Comparison of ENCODE assay signal across 9 cellular contexts in genomic region chr1:21278898-21279819, GRCh38. TPM values are rescaled to one million over a fixed set of nuclear protein-coding genes. Genes with fewer than 3 reads are reported as not detected.
A peak's percentile ranks its signal among the peaks of the same experiment; 100 is the strongest.
DNase-seq lines count a peak whose midpoint lies in the region; ATAC-seq, FAIRE-seq and TF ChIP-seq lines count a peak whose summit lies in the region.
"Had no signal": no experiment of that assay in that cellular context is flagged by ENCODE, and none has a peak within 500 bp of the region (broad histone marks: within the 10 kb centered on the region; RNA-seq: fewer than 3 reads in every experiment).

No MANE protein-coding gene starts in this region.

- H3K4me1 Mint-ChIP-seq in H9 = peaks cover 32 to 37% of the 10 kb centered on the region in 2 experiments
- peaks cover 42% of the 10 kb centered on the region for H3K4me1 Mint-ChIP-seq in activated naive CD8-positive, alpha-beta T cell treated with anti-CD3 and anti-CD28 coated beads for 36 hours

- H3K9me3 ChIP-seq in H9 (ENCODE audit: control insufficient read depth, low read depth, low read length) (no peaks in the 10 kb centered on the region), keratinocyte (ENCODE audit: control insufficient read depth, low read depth, low read length) (no peaks in the 10 kb centered on the region)

- no peak overlapping the region for H4K91ac ChIP-seq in H9 (ENCODE audit: insufficient read length, low read depth, low read length)

- no peak overlapping the region for H3K18ac ChIP-seq in H9 (ENCODE audit: insufficient read length, low read depth, low read length)

- peaks cover 0 to 10% of the 10 kb centered on the region in 2 experiments for H3K36me3 ChIP-seq in keratinocyte (ENCODE audit: control insufficient read depth in 2 of 2, extremely low read depth in 1 of 2, insufficient read depth in 2 of 2, low read length in 2 of 2)

- H3K23me2 ChIP-seq in H9 (ENCODE audit: insufficient read length, low read depth, low read length, poor library complexity, severe bottlenecking) = no peaks in the 10 kb centered on the region

- H3K27ac Mint-ChIP-seq in H9 = peak overlapping the region in 2 of 3 experiments; percentile 59 to 79; a peak in 2 of 7 replicates
- H3K27ac Mint-ChIP-seq in activated naive CD8-positive, alpha-beta T cell treated with anti-CD3 and anti-CD28 coated beads for 36 hours = peak overlapping the region; percentile 76

- H4K5ac ChIP-seq in H9 (ENCODE audit: insufficient read length, low read depth, low read length) = no peak overlapping the region

- no peak overlapping the region for H2BK20ac ChIP-seq in H9 (ENCODE audit: low read depth, low read length, poor library complexity, severe bottlenecking)

- H3K4me3 Mint-ChIP-seq in H9 = no peak overlapping the region
- H3K4me3 Mint-ChIP-seq in activated naive CD8-positive, alpha-beta T cell treated with anti-CD3 and anti-CD28 coated beads for 36 hours = no peak overlapping the region

- peaks cover 0 to 2% (median 0%) of the 10 kb centered on the region in 3 experiments; a peak in 3 of 7 replicates for H3K36me3 Mint-ChIP-seq in H9 (ENCODE audit: insufficient read depth in 1 of 3, low read depth in 3 of 3)
- peaks cover 29% of the 10 kb centered on the region for H3K36me3 Mint-ChIP-seq in activated naive CD8-positive, alpha-beta T cell treated with anti-CD3 and anti-CD28 coated beads for 36 hours

- H3K79me2 ChIP-seq in H9 (ENCODE audit: insufficient read depth, low read length) = no peaks in the 10 kb centered on the region
- H3K79me2 ChIP-seq in keratinocyte (ENCODE audit: control insufficient read depth, insufficient read depth, low read length) = no peaks in the 10 kb centered on the region

- H3K23ac ChIP-seq in H9 (ENCODE audit: insufficient read length, low read depth, low read length) = no peak overlapping the region

- H2BK120ac ChIP-seq in H9 (ENCODE audit: low read depth, low read length, poor library complexity, severe bottlenecking) = no peak overlapping the region

- no peak overlapping the region for H2AK5ac ChIP-seq in H9 (ENCODE audit: insufficient read length, low read length)

- DNase-seq in H9 (no peak), keratinocyte (ENCODE audit: low read depth, low spot score) (no peak), globus pallidus (ENCODE audit: low spot score) (no peak), SIG-M5 (lab: John Stamatoyannopoulos, UW) (no peak), NCI-H526 (lab: John Stamatoyannopoulos, UW) (no peak)
- DNase-seq in activated naive CD8-positive, alpha-beta T cell treated with anti-CD3 and anti-CD28 coated beads for 36 hours = no peak

- H3K79me1 ChIP-seq in H9 (ENCODE audit: insufficient read depth, low read depth, low read length, poor library complexity, severe bottlenecking) = no peaks in the 10 kb centered on the region

- H3K14ac ChIP-seq in H9 (ENCODE audit: insufficient read depth, low read length) = no peak overlapping the region; the same call in 1 of the 2 replicates

- dilution Hi-C loops in keratinocyte (cut with MboI; ENCODE audit: extremely low pct_ligation_motif_present, low sequenced_read_pairs) = no loop called here

- H3K4me2 ChIP-seq in H9 (ENCODE audit: insufficient read depth, insufficient read length, low read length) (no peak overlapping the region), keratinocyte (ENCODE audit: control insufficient read depth, extremely low read depth, insufficient read depth, low read depth, low read length) (peak overlapping the region; percentile 44)

- no peak overlapping the region for H3K56ac ChIP-seq in H9 (ENCODE audit: insufficient read length, low read depth, low read length)

- no peaks in the 10 kb centered on the region for H3K27me3 ChIP-seq in H9 (ENCODE audit: insufficient read depth, low read length)
- no peaks in the 10 kb centered on the region for H3K27me3 ChIP-seq in keratinocyte (ENCODE audit: control insufficient read depth, extremely low read depth, insufficient read depth, low read length)

- H3K27ac ChIP-seq in H9 (ENCODE audit: insufficient read length, low read depth, low read length) = no peak overlapping the region
- no peak overlapping the region for H3K27ac ChIP-seq in keratinocyte (ENCODE audit: control insufficient read depth, insufficient read depth, low read length)
- H3K27ac ChIP-seq in skin epidermis = peak overlapping the region in 20 of 21 experiments; percentile 14 to 94 (median 76)

- H3K4me1 ChIP-seq in H9 (ENCODE audit: insufficient read depth, low read length) = peaks cover 5% of the 10 kb centered on the region; the same call in 1 of the 2 replicates
- H3K4me1 ChIP-seq in keratinocyte (ENCODE audit: control insufficient read depth, extremely low read depth, insufficient read depth, low read length) = peaks cover 12% of the 10 kb centered on the region

- H3K9ac ChIP-seq in H9 (ENCODE audit: extremely low read depth, insufficient read length, low read length) = no peak overlapping the region
- no peak overlapping the region for H3K9ac ChIP-seq in keratinocyte (ENCODE audit: control insufficient read depth, extremely low read depth, insufficient read depth, low read length)

- H3K9me3 Mint-ChIP-seq in H9 = no peaks in the 10 kb centered on the region
- H3K9me3 Mint-ChIP-seq in activated naive CD8-positive, alpha-beta T cell treated with anti-CD3 and anti-CD28 coated beads for 36 hours = no peaks in the 10 kb centered on the region

- no peak overlapping the region for H3K4me3 ChIP-seq in keratinocyte (ENCODE audit: control insufficient read depth in 2 of 3, extremely low read depth in 1 of 3, insufficient read depth in 2 of 3, low read depth in 1 of 3, low read length in 3 of 3)
- peak overlapping the region in 4 of 7 experiments; percentile 5 to 16 (median 13) for H3K4me3 ChIP-seq in skin epidermis

- H2BK5ac ChIP-seq in H9 (ENCODE audit: insufficient read length, low read length) = no peak overlapping the region

- WGBS in H9 (ENCODE audit: extremely low coverage, insufficient read length, low lambda C conversion rate) = no CpG with 5 or more reads among the region's 25 CpGs

- TF ChIP-seq CTCF in H9 (conservative IDR thresholded peaks at IDR 0.05) = no peak
- no peak for TF ChIP-seq CTCF in keratinocyte (optimal IDR thresholded peaks at IDR 0.05 in 1 of 3, IDR thresholded peaks at IDR 0.05 in 1 of 3, conservative IDR thresholded peaks at IDR 0.05 in 1 of 3; ENCODE audit: extremely low read depth in 1 of 3, insufficient read depth in 2 of 3, low read length in 3 of 3)

- no peak overlapping the region for H2BK15ac ChIP-seq in H9 (ENCODE audit: low read depth, low read length)

- H4K20me1 ChIP-seq in H9 (ENCODE audit: control insufficient read depth, insufficient read depth, insufficient read length) (no peaks in the 10 kb centered on the region), keratinocyte (ENCODE audit: control insufficient read depth, extremely low read depth, insufficient read depth, low read length) (no peaks in the 10 kb centered on the region)

- H3K27me3 Mint-ChIP-seq in H9 (ENCODE audit: low read depth) = no peaks in the 10 kb centered on the region; the same call in 1 of the 2 replicates
- no peaks in the 10 kb centered on the region for H3K27me3 Mint-ChIP-seq in activated naive CD8-positive, alpha-beta T cell treated with anti-CD3 and anti-CD28 coated beads for 36 hours

- H3K4ac ChIP-seq in H9 (ENCODE audit: low read depth, low read length) = no peak overlapping the region

- no peak for FAIRE-seq in keratinocyte (lab: Jason Lieb, UNC)

- H2BK12ac ChIP-seq in H9 (ENCODE audit: insufficient read length, low read depth, low read length) = no peak overlapping the region

- H2AFZ ChIP-seq in H9 (ENCODE audit: low read length) (no peak overlapping the region), keratinocyte (ENCODE audit: control insufficient read depth, low read length) (no peak overlapping the region)

- no peak for ATAC-seq in GM21717 (IDR thresholded peaks at IDR 0.05; ENCODE audit: unreplicated experiment)
- ATAC-seq: HCT116 had no signal

- no peaks in the 10 kb centered on the region for H3K9me1 ChIP-seq in keratinocyte (ENCODE audit: control insufficient read depth, extremely low read depth, insufficient read depth, low read length)

- H4K8ac ChIP-seq in H9 (replicated peaks; ENCODE audit: insufficient read length, low read depth, low read length) = no peak overlapping the region

- H3T11ph ChIP-seq in H9 (ENCODE audit: low read length) = no peak overlapping the region

RNA-seq across cellular contexts. Expression of gene ECE1, which starts 11.1 kb away (rescaled TPM):
- 27.7 and 31.1 TPM in 2 replicates for total RNA-seq in H9 (2021)
- total RNA-seq in activated naive CD8-positive, alpha-beta T cell treated with anti-CD3 and anti-CD28 coated beads for 36 hours = 100 to 1,000 TPM in 1 of 2 experiments, 10 to 100 TPM in 1; 95.6 to 101 TPM
- polyA plus RNA-seq in keratinocyte = 30.9 to 59.1 TPM (median 55.5 TPM) in 3 replicates
- polyA plus RNA-seq in keratinocyte (2011; ENCODE audit: low read depth) = 25.1 TPM
- polyA plus RNA-seq in keratinocyte (2011; cell fraction: cytosol; rRNA removed) = 27.2 and 30.0 TPM in 2 replicates
- polyA plus RNA-seq in keratinocyte (2011; cell fraction: nucleus; rRNA removed) = 101 and 110 TPM in 2 replicates
- polyA plus RNA-seq in keratinocyte (2012; ENCODE audit: low replicate concordance) = 28.3 and 58.7 TPM in 2 replicates
- 30.9 to 124 TPM (median 45.5 TPM) in 3 replicates for polyA minus RNA-seq in keratinocyte
- 38.0 TPM for polyA minus RNA-seq in keratinocyte (2011; cell fraction: cytosol; rRNA and poly(A)+ RNA removed)
- polyA minus RNA-seq in keratinocyte (2011; cell fraction: nucleus; rRNA and poly(A)+ RNA removed) = 86.6 and 113 TPM in 2 replicates

Comparison
In these comparisons a context has a peak if more than half of its experiments do, and no peak if none do; other contexts are left out.
1. H3K27ac ChIP-seq: peak in skin epidermis (20 of 21); none in H9 (single experiment) and keratinocyte (single experiment).
2. H3K4me3 ChIP-seq: peak in skin epidermis (4 of 7); none in keratinocyte (0 of 3).